Comparison of ENCODE assay signal across 11 cellular contexts in the genomic region with DNA sequence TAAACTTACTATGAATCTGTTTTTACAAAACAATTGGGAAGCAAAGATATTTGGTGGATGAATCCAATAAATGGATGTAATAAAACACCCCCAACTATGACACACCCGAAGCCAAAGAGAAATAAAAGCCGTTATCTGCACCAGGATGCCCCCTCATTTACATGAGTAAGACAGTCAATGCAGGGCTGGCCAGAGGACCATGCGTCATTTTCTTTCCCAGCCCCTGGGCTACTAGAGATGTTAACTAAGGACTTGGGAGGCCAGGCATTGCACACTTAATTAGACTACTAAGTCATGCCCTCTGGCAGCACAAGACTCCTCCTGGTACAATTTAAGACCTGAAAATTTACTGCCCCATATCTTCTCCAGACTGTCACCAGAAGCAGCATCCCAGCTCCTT. TPM values are rescaled to one million over a fixed set of nuclear protein-coding genes. Genes with fewer than 3 reads are reported as not detected.
A peak's percentile ranks its signal among the peaks of the same experiment; 100 is the strongest.
DNase-seq lines count a peak whose midpoint lies in the region; TF ChIP-seq lines count a peak whose summit lies in the region.
"Had no signal": no experiment of that assay in that cellular context is flagged by ENCODE, and none has a peak within 500 bp of the region (broad histone marks: within the 10 kb centered on the region; RNA-seq: fewer than 3 reads in every experiment).

No MANE protein-coding gene starts in this region.

- H3K9ac ChIP-seq in HUES48 (ENCODE audit: low read depth, low read length) = no peak overlapping the region
- no peak overlapping the region for H3K9ac ChIP-seq in neural cell (ENCODE audit: low read length)
- H3K9ac ChIP-seq in Karpas-422 (ENCODE audit: low read length) = no peak overlapping the region

- no peaks in the 10 kb centered on the region for H3K9me3 Mint-ChIP-seq in CD8-positive, alpha-beta memory T cell
- H3K9me3 Mint-ChIP-seq: dendritic cell treated with granulocyte-macrophage colony-stimulating factor and Interleukin-4, amounts not matched to agents 40 ng/mL and 50 ng/mL, for 4 days had no signal

- H3K36me3 ChIP-seq in CD8-positive, alpha-beta memory T cell (ENCODE audit: insufficient read depth, low read length) = peaks cover 40% of the 10 kb centered on the region
- H3K36me3 ChIP-seq in HUES48 (ENCODE audit: control insufficient read depth, insufficient read depth, low read length) (peaks cover 36% of the 10 kb centered on the region), neural cell (ENCODE audit: insufficient read depth, low read length) (no peaks in the 10 kb centered on the region), Karpas-422 (ENCODE audit: insufficient read depth, low read length) (peaks cover 28% of the 10 kb centered on the region)

- H3K4me1 Mint-ChIP-seq in CD8-positive, alpha-beta memory T cell = peaks cover 61 to 73% (median 72%) of the 10 kb centered on the region in 3 donors

- H4K20me1 ChIP-seq in neural cell (ENCODE audit: insufficient read depth) (no peaks in the 10 kb centered on the region), Karpas-422 (ENCODE audit: insufficient read depth, low read depth, low read length) (peaks cover 23% of the 10 kb centered on the region)

- no peaks in the 10 kb centered on the region for H3K27me3 ChIP-seq in CD8-positive, alpha-beta memory T cell (ENCODE audit: insufficient read depth, low read length, poor library complexity, severe bottlenecking)
- H3K27me3 ChIP-seq in HUES48 (ENCODE audit: control insufficient read depth, insufficient read depth, low read length) (no peaks in the 10 kb centered on the region), neural cell (ENCODE audit: insufficient read depth, low read depth, low read length) (no peaks in the 10 kb centered on the region), Karpas-422 (ENCODE audit: low read length) (no peaks in the 10 kb centered on the region)

- no peak for TF ChIP-seq RAD21 in neural cell (conservative IDR thresholded peaks at IDR 0.05)

- H3K4me2 ChIP-seq in neural cell (ENCODE audit: low read length) (no peak overlapping the region), Karpas-422 (ENCODE audit: low read depth, low read length, poor library complexity, severe bottlenecking) (no peak overlapping the region)

- POLR2A ChIA-PET in CD8-positive, alpha-beta memory T cell (lab: Charles Lee) = no interaction called here

- TF ChIP-seq CTCF in coronary artery (IDR thresholded peaks at IDR 0.05) (no peak), neural cell (IDR thresholded peaks at IDR 0.05; ENCODE audit: poor library complexity, severe bottlenecking) (no peak)

- H3K9me2 ChIP-seq in neural cell (ENCODE audit: insufficient read depth, low read length) (no peaks in the 10 kb centered on the region), Karpas-422 (replicated peaks; ENCODE audit: insufficient read depth, low read length) (0 out of 2 replicates have a peak, but pooled peaks cover 6% of the 10 kb centered on the region)

- H2AFZ ChIP-seq in neural cell (ENCODE audit: low read depth, low read length) = no peak overlapping the region
- no peak overlapping the region for H2AFZ ChIP-seq in Karpas-422 (ENCODE audit: low read length)

- H3K4me3 ChIP-seq in CD8-positive, alpha-beta memory T cell (ENCODE audit: low read length) = no peak overlapping the region
- no peak overlapping the region; the same call in 1 of the 2 replicates for H3K4me3 ChIP-seq in HUES48 (ENCODE audit: low read depth, low read length)
- peak overlapping the region; percentile 4 for H3K4me3 ChIP-seq in coronary artery
- H3K4me3 ChIP-seq in neural cell (ENCODE audit: low read length) = peak overlapping the region; percentile 82
- no peak overlapping the region for H3K4me3 ChIP-seq in Karpas-422 (ENCODE audit: low read length)

- H3K79me2 ChIP-seq in neural cell (replicated peaks; ENCODE audit: insufficient read depth, low read length) = peaks cover 27% of the 10 kb centered on the region
- H3K79me2 ChIP-seq in Karpas-422 (ENCODE audit: low read length) = peaks cover 42% of the 10 kb centered on the region

- no peak overlapping the region for H3K27ac ChIP-seq in CD8-positive, alpha-beta memory T cell (ENCODE audit: low read depth, low read length)
- H3K27ac ChIP-seq in HUES48 (ENCODE audit: low read depth, low read length) = peak overlapping the region; percentile 9
- H3K27ac ChIP-seq in coronary artery = peak overlapping the region in 1 of 2 donors; percentile 41
- H3K27ac ChIP-seq in neural cell (ENCODE audit: low read length) = no peak overlapping the region
- no peak overlapping the region for H3K27ac ChIP-seq in Karpas-422 (ENCODE audit: low read length)

- CTCF ChIA-PET in CD8-positive, alpha-beta memory T cell (lab: Charles Lee) = interaction anchor here (3.5 kb wide), 1 partner anchor 15 kb away, joined by 20 read pairs; no protein-coding TSS in a partner anchor

- no peaks in the 10 kb centered on the region for H3K9me3 ChIP-seq in CD8-positive, alpha-beta memory T cell (ENCODE audit: low read length)
- H3K9me3 ChIP-seq in HUES48 (ENCODE audit: control insufficient read depth, insufficient read depth, low read length) (no peaks in the 10 kb centered on the region), neural cell (ENCODE audit: low read length) (no peaks in the 10 kb centered on the region), Karpas-422 (ENCODE audit: low read length) (no peaks in the 10 kb centered on the region)

- H3F3A ChIP-seq in neural cell (ENCODE audit: insufficient read depth, low read length, poor library complexity, severe bottlenecking) = no peaks in the 10 kb centered on the region

- peaks cover 32% of the 10 kb centered on the region for H3K4me1 ChIP-seq in CD8-positive, alpha-beta memory T cell (ENCODE audit: insufficient read depth, low read length)
- H3K4me1 ChIP-seq in HUES48 (ENCODE audit: control insufficient read depth, insufficient read depth, low read length) (peaks cover 66% of the 10 kb centered on the region), Karpas-422 (ENCODE audit: low read length) (peaks cover 26% of the 10 kb centered on the region)

- no peak for DNase-seq in CD8-positive, alpha-beta memory T cell
- DNase-seq in coronary artery (ENCODE audit: low spot score) (no peak), D341Med (ENCODE audit: low spot score) (no peak), NCI-H146 treated with DMSO at 0.1 percent for 48 hours (lab: John Stamatoyannopoulos, UW; ENCODE audit: unreplicated experiment) (no peak), Karpas-422 (no peak), middle frontal gyrus (ENCODE audit: extremely low spot score, low spot score) (no peak)
- DNase-seq: activated CD8-positive, alpha-beta T cell treated with anti-CD3 and anti-CD28 coated beads, Interleukin-2, amount 10 ng/mL, durations not matched to agents 7 days and 5 days; NCI-H1092 had no signal

- H3K36me3 Mint-ChIP-seq in CD8-positive, alpha-beta memory T cell = peaks cover 5 to 71% (median 5%) of the 10 kb centered on the region in 3 donors

- H3K4me3 Mint-ChIP-seq in CD8-positive, alpha-beta memory T cell = peak overlapping the region; percentile 29 to 98 (median 66)
- H3K4me3 Mint-ChIP-seq: dendritic cell treated with granulocyte-macrophage colony-stimulating factor and Interleukin-4, amounts not matched to agents 40 ng/mL and 50 ng/mL, for 4 days had no signal

- no peaks in the 10 kb centered on the region for H3K27me3 Mint-ChIP-seq in CD8-positive, alpha-beta memory T cell
- H3K27me3 Mint-ChIP-seq: dendritic cell treated with granulocyte-macrophage colony-stimulating factor and Interleukin-4, amounts not matched to agents 40 ng/mL and 50 ng/mL, for 4 days had no signal

- TF ChIP-seq EP300 in neural cell (conservative IDR thresholded peaks at IDR 0.05; ENCODE audit: poor library complexity, severe bottlenecking) = no peak

- H3K27ac Mint-ChIP-seq in CD8-positive, alpha-beta memory T cell = peak overlapping the region in 4 of 8 donors; percentile 23 to 94 (median 58)
- H3K27ac Mint-ChIP-seq: dendritic cell treated with granulocyte-macrophage colony-stimulating factor and Interleukin-4, amounts not matched to agents 40 ng/mL and 50 ng/mL, for 4 days had no signal

TF ChIP-seq in neural cell, 6 proteins besides CTCF, POLR2A, EP300 and RAD21 (continues in another document):
- TF ChIP-seq, protein P1, sequence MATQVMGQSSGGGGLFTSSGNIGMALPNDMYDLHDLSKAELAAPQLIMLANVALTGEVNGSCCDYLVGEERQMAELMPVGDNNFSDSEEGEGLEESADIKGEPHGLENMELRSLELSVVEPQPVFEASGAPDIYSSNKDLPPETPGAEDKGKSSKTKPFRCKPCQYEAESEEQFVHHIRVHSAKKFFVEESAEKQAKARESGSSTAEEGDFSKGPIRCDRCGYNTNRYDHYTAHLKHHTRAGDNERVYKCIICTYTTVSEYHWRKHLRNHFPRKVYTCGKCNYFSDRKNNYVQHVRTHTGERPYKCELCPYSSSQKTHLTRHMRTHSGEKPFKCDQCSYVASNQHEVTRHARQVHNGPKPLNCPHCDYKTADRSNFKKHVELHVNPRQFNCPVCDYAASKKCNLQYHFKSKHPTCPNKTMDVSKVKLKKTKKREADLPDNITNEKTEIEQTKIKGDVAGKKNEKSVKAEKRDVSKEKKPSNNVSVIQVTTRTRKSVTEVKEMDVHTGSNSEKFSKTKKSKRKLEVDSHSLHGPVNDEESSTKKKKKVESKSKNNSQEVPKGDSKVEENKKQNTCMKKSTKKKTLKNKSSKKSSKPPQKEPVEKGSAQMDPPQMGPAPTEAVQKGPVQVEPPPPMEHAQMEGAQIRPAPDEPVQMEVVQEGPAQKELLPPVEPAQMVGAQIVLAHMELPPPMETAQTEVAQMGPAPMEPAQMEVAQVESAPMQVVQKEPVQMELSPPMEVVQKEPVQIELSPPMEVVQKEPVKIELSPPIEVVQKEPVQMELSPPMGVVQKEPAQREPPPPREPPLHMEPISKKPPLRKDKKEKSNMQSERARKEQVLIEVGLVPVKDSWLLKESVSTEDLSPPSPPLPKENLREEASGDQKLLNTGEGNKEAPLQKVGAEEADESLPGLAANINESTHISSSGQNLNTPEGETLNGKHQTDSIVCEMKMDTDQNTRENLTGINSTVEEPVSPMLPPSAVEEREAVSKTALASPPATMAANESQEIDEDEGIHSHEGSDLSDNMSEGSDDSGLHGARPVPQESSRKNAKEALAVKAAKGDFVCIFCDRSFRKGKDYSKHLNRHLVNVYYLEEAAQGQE (IDR thresholded peaks at IDR 0.05; ENCODE audit: borderline replicate concordance) = no peak
- TF ChIP-seq POLR2AphosphoS5 (IDR thresholded peaks at IDR 0.05) = no peak

RNA-seq across cellular contexts. Expression of a gene that starts 3.2 kb away (rescaled TPM):
- total RNA-seq in CD8-positive, alpha-beta memory T cell = 10 to 100 TPM; 51.8 to 55.5 TPM
- 45.4 TPM for polyA plus RNA-seq in CD8-positive, alpha-beta memory T cell
- 84.6 and 109 TPM in 2 replicates for polyA plus RNA-seq in neural cell
- polyA minus RNA-seq in neural cell = 49.4 and 59.2 TPM in 2 replicates
- 32.8 and 42.1 TPM in 2 replicates for total RNA-seq in Karpas-422 (2014; rRNA removed; shearing (Covaris generic); ENCODE audit: low replicate concordance)

RNA-seq across cellular contexts. Expression of a gene that starts 18.0 kb away (rescaled TPM):
- total RNA-seq in CD8-positive, alpha-beta memory T cell = not detected
- not detected for polyA plus RNA-seq in CD8-positive, alpha-beta memory T cell
- polyA plus RNA-seq in neural cell = not detected in 2 replicates
- not detected in 2 replicates for polyA minus RNA-seq in neural cell
- not detected in 2 replicates for total RNA-seq in Karpas-422 (2014; rRNA removed; shearing (Covaris generic); ENCODE audit: low replicate concordance)
- total RNA-seq: activated CD8-positive, alpha-beta T cell treated with anti-CD3 and anti-CD28 coated beads, Interleukin-2, amount 10 ng/mL, durations not matched to agents 7 days and 5 days had no signal

RNA-seq across cellular contexts. Expression of a gene that starts 39.1 kb away (rescaled TPM):
- not detected for total RNA-seq in CD8-positive, alpha-beta memory T cell
- not detected for polyA plus RNA-seq in CD8-positive, alpha-beta memory T cell
- not detected in 2 replicates for polyA plus RNA-seq in neural cell
- polyA minus RNA-seq in neural cell = not detected in 2 replicates
- not detected in 2 replicates for total RNA-seq in Karpas-422 (2014; rRNA removed; shearing (Covaris generic); ENCODE audit: low replicate concordance)
- total RNA-seq: activated CD8-positive, alpha-beta T cell treated with anti-CD3 and anti-CD28 coated beads, Interleukin-2, amount 10 ng/mL, durations not matched to agents 7 days and 5 days had no signal

Comparison
In these comparisons a context has a peak if more than half of its experiments do, and no peak if none do; other contexts are left out.
1. H3K4me3 ChIP-seq: peak in coronary artery (single experiment) and neural cell (single experiment); none in CD8-positive, alpha-beta memory T cell (single experiment), HUES48 (single experiment) and Karpas-422 (single experiment).